Comparison of ENCODE assay signal across 16 cellular contexts in genomic region chr3:8183627-8184026, GRCh38.
DNase-seq lines count a peak whose midpoint lies in the region; ATAC-seq, FAIRE-seq and TF ChIP-seq lines count a peak whose summit lies in the region.
"Had no signal": no experiment of that assay in that cellular context is flagged by ENCODE, and none has a peak within 500 bp of the region (broad histone marks: within the 10 kb centered on the region; RNA-seq: fewer than 3 reads in every experiment).

No MANE protein-coding gene starts in this region.

- no peak overlapping the region for H3K27ac ChIP-seq in H1 (ENCODE audit: low read depth, low read length)
- H3K27ac ChIP-seq: BLaER1 treated with 17β-estradiol and CSF1 and Interleukin-3, amounts not matched to agents 10 nM and 100 nM; esophagus muscularis mucosa had no signal

- no peak for TF ChIP-seq CTCF in H1 (IDR thresholded peaks at IDR 0.05; ENCODE audit: control extremely low read depth in 1 of 3, insufficient read depth in 1 of 3, low read depth in 1 of 3, low read length in 3 of 3)

- peak overlapping the region; percentile 18 for H2BK120ac ChIP-seq in H1 (replicated peaks; ENCODE audit: low read depth, low read length)

- no peaks in the 10 kb centered on the region for H4K20me1 ChIP-seq in H1 (replicated peaks in 1 of 2; ENCODE audit: control insufficient read depth in 1 of 2, insufficient read depth in 2 of 2, low read length in 2 of 2)
- H4K20me1 ChIP-seq: BLaER1 treated with 17β-estradiol and CSF1 and Interleukin-3, amounts not matched to agents 10 nM and 100 nM had no signal

- no peak overlapping the region; the same call in 1 of the 2 replicates for H4K8ac ChIP-seq in H1 (ENCODE audit: extremely low read depth, insufficient read depth, low read length)

- H3K9ac ChIP-seq in H1 (replicated peaks in 1 of 4; ENCODE audit: extremely low read depth in 1 of 4, low read depth in 3 of 4, low read length in 3 of 4) = no peak overlapping the region
- H3K9ac ChIP-seq: BLaER1 treated with 17β-estradiol and CSF1 and Interleukin-3, amounts not matched to agents 10 nM and 100 nM had no signal

- 97% methylated on average over 3 of the region's 3 CpGs; no CpG with 5 or more reads in 1 of the 2 experiments for WGBS in H1 (ENCODE audit: extremely low coverage in 1 of 2, insufficient coverage in 1 of 2, insufficient read length in 1 of 2, insufficient replicate concordance in 2 of 2, low coverage in 1 of 2, low lambda C conversion rate in 2 of 2, missing lambda C conversion rate in 1 of 2), 2 experiments

- peak overlapping the region; percentile 91; the same call in 1 of the 2 replicates for H2BK5ac ChIP-seq in H1 (ENCODE audit: low read depth, low read length)

- no peak for TF ChIP-seq POLR2A in H1 (IDR thresholded peaks at IDR 0.05; ENCODE audit: control extremely low read depth in 1 of 2, low read depth in 2 of 2, low read length in 2 of 2)

- no peak overlapping the region for H3K23ac ChIP-seq in H1 (ENCODE audit: insufficient read length)

- H2AK5ac ChIP-seq in H1 (ENCODE audit: low read depth, low read length) = peak overlapping the region; percentile 66; the same call in 1 of the 2 replicates

- POLR2A ChIA-PET in H1 (lab: Charles Lee; ENCODE audit: partially characterized antibody) = no interaction called here

- no peak overlapping the region for H2AFZ ChIP-seq in H1 (ENCODE audit: low read length)

- DNase-seq in H1 (ENCODE audit: low read depth in 1 of 2, low spot score in 2 of 2) (no peak), islet precursor cell (no peak), NCI-H226 (no peak), iPS-NIHi11 (ENCODE audit: low spot score) (no peak), anterior cingulate cortex (lab: John Stamatoyannopoulos, UW) (no peak)
- DNase-seq: activated CD4-positive, alpha-beta memory T cell treated with anti-CD3 and anti-CD28 coated beads for 36 hours; activated naive CD4-positive, alpha-beta T cell treated with anti-CD3 and anti-CD28 coated beads, Interleukin-2, amount 10 ng/mL, durations not matched to agents 7 days and 5 days; NCI-H2081 treated with DMSO at 0.1 percent for 48 hours; stimulated activated CD4-positive, alpha-beta T cell treated with anti-CD3 and anti-CD28 coated beads, Interleukin-4, amount 100 ng/mL, for 24 hours had no signal

- no peak for FAIRE-seq in H1 (lab: Jason Lieb, UNC)
- FAIRE-seq: G401.6, K562 had no signal

- no peak overlapping the region for H4K5ac ChIP-seq in H1 (ENCODE audit: insufficient read length, low read depth, low read length)

- no peaks in the 10 kb centered on the region; the same call in 1 of the 2 replicates for H3K23me2 ChIP-seq in H1 (ENCODE audit: low read depth, low read length)

- no peaks in the 10 kb centered on the region for H3K9me3 ChIP-seq in H1 (ENCODE audit: insufficient read depth in 2 of 2, low read depth in 1 of 2, low read length in 1 of 2)
- H3K9me3 ChIP-seq: BLaER1 treated with 17β-estradiol and CSF1 and Interleukin-3, amounts not matched to agents 10 nM and 100 nM; esophagus muscularis mucosa had no signal

- no peak for TF ChIP-seq RAD21 in H1 (IDR thresholded peaks at IDR 0.05 in 1 of 2, conservative IDR thresholded peaks at IDR 0.05 in 1 of 2; ENCODE audit: low read depth in 2 of 2, low read length in 2 of 2)

- no peak for TF ChIP-seq EP300 in H1 (IDR thresholded peaks at IDR 0.05; ENCODE audit: borderline replicate concordance in 1 of 2, low read depth in 2 of 2, low read length in 2 of 2)

- no peak overlapping the region for H3K4me3 ChIP-seq in H1 (ENCODE audit: extremely low read depth in 1 of 4, insufficient read depth in 2 of 4, low read depth in 3 of 4, low read length in 4 of 4)
- H3K4me3 ChIP-seq: BLaER1 treated with 17β-estradiol and CSF1 and Interleukin-3, amounts not matched to agents 10 nM and 100 nM; esophagus muscularis mucosa; K562 had no signal

- CTCF ChIA-PET in H1 (lab: Charles Lee; ENCODE audit: partially characterized antibody) = no interaction called here

- peak; percentile 53 for ATAC-seq in GM18868 (IDR thresholded peaks at IDR 0.05; ENCODE audit: unreplicated experiment)
- ATAC-seq in GM21423 (IDR thresholded peaks at IDR 0.05; ENCODE audit: unreplicated experiment) = peak; percentile 55
- ATAC-seq in HG03378 (IDR thresholded peaks at IDR 0.05; ENCODE audit: unreplicated experiment) = peak; percentile 62
- ATAC-seq: K562 had no signal

- no peak overlapping the region for H3K14ac ChIP-seq in H1 (ENCODE audit: insufficient read length)

- peak overlapping the region; percentile 83 for H2BK20ac ChIP-seq in H1 (ENCODE audit: low read length)

- H4K91ac ChIP-seq in H1 (replicated peaks; ENCODE audit: insufficient read length, low read length) = peak overlapping the region; percentile 83

- H2BK12ac ChIP-seq in H1 (ENCODE audit: low read depth, low read length) = peak overlapping the region; percentile 82; the same call in 1 of the 2 replicates

- no peak overlapping the region for H3K4me2 ChIP-seq in H1 (ENCODE audit: insufficient read depth in 1 of 2, low read depth in 2 of 2, low read length in 2 of 2)
- H3K4me2 ChIP-seq: BLaER1 treated with 17β-estradiol and CSF1 and Interleukin-3, amounts not matched to agents 10 nM and 100 nM had no signal

- no peaks in the 10 kb centered on the region for H3K79me1 ChIP-seq in H1 (ENCODE audit: low read depth, low read length)

- peak overlapping the region; percentile 10; the same call in 1 of the 2 replicates for H3K18ac ChIP-seq in H1 (ENCODE audit: extremely low read depth, low read length)

- no peak overlapping the region for H3K56ac ChIP-seq in H1 (replicated peaks; ENCODE audit: insufficient read length, low read depth, low read length)

- H3K4me1 ChIP-seq in H1 (replicated peaks in 1 of 4; ENCODE audit: control insufficient read depth in 3 of 4, insufficient read depth in 4 of 4, low read length in 3 of 4) = no peaks in the 10 kb centered on the region
- H3K4me1 ChIP-seq: esophagus muscularis mucosa had no signal

- H3K79me2 ChIP-seq in H1 (ENCODE audit: control insufficient read depth in 1 of 2, insufficient read depth in 2 of 2, low read length in 2 of 2) = no peaks in the 10 kb centered on the region

- 0 out of 2 replicates have a peak overlapping the region, but pooled peaks have one; percentile 61 for H2BK15ac ChIP-seq in H1 (ENCODE audit: low read length)

- no peaks in the 10 kb centered on the region for H3K36me3 ChIP-seq in H1 (ENCODE audit: control insufficient read depth in 2 of 4, insufficient read depth in 4 of 4, low read length in 3 of 4)
- H3K36me3 ChIP-seq: BLaER1 treated with 17β-estradiol and CSF1 and Interleukin-3, amounts not matched to agents 10 nM and 100 nM; esophagus muscularis mucosa had no signal

- H3K4ac ChIP-seq in H1 (replicated peaks; ENCODE audit: insufficient read length, low read depth, low read length) = peak overlapping the region; percentile 53

- no peaks in the 10 kb centered on the region for H3K27me3 ChIP-seq in H1 (replicated peaks in 1 of 4; ENCODE audit: control insufficient read depth in 3 of 4, extremely low read depth in 1 of 4, insufficient read depth in 3 of 4, low read length in 3 of 4)
- H3K27me3 ChIP-seq: BLaER1 treated with 17β-estradiol and CSF1 and Interleukin-3, amounts not matched to agents 10 nM and 100 nM; esophagus muscularis mucosa had no signal

TF ChIP-seq in H1, 55 proteins besides CTCF, POLR2A, EP300 and RAD21:
- TF ChIP-seq ZNF274 (IDR thresholded peaks at IDR 0.05; ENCODE audit: borderline replicate concordance, extremely low read depth, low read length) (no peak), NANOG (IDR thresholded peaks at IDR 0.05; ENCODE audit: insufficient read depth, low read depth, low read length, poor library complexity, severe bottlenecking) (no peak), SRF (IDR thresholded peaks at IDR 0.05; ENCODE audit: low read depth, low read length) (no peak), CREB1 (IDR thresholded peaks at IDR 0.05) (no peak), EGR1 (IDR thresholded peaks at IDR 0.05; ENCODE audit: borderline replicate concordance, low read depth, low read length) (no peak), KDM5A (IDR thresholded peaks at IDR 0.05; ENCODE audit: low read length) (no peak), BCL11A (IDR thresholded peaks at IDR 0.05; ENCODE audit: low read depth in 2 of 2, low read length in 2 of 2) (no peak), EZH2 (IDR thresholded peaks at IDR 0.05; ENCODE audit: low read depth, low read length, severe bottlenecking) (no peak), RFX5 (IDR thresholded peaks at IDR 0.05; ENCODE audit: borderline replicate concordance, low read depth, low read length) (no peak), RBBP5 (IDR thresholded peaks at IDR 0.05; ENCODE audit: borderline replicate concordance, low read depth, low read length) (no peak), RXRA (IDR thresholded peaks at IDR 0.05; ENCODE audit: insufficient read depth, low read depth, low read length) (no peak), CHD1 (IDR thresholded peaks at IDR 0.05; ENCODE audit: low read depth, low read length) (no peak), SAP30 (IDR thresholded peaks at IDR 0.05; ENCODE audit: insufficient read depth, insufficient replicate concordance, low read length) (no peak), SP1 (IDR thresholded peaks at IDR 0.05; ENCODE audit: low read depth, low read length) (no peak)
- TF ChIP-seq, protein P1, sequence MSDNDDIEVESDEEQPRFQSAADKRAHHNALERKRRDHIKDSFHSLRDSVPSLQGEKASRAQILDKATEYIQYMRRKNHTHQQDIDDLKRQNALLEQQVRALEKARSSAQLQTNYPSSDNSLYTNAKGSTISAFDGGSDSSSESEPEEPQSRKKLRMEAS (IDR thresholded peaks at IDR 0.05) = no peak
- TF ChIP-seq, protein P2, sequence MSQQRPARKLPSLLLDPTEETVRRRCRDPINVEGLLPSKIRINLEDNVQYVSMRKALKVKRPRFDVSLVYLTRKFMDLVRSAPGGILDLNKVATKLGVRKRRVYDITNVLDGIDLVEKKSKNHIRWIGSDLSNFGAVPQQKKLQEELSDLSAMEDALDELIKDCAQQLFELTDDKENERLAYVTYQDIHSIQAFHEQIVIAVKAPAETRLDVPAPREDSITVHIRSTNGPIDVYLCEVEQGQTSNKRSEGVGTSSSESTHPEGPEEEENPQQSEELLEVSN (IDR thresholded peaks at IDR 0.05) = no peak
